ENCODE assay signal across 8 cellular contexts in the genomic region with DNA sequence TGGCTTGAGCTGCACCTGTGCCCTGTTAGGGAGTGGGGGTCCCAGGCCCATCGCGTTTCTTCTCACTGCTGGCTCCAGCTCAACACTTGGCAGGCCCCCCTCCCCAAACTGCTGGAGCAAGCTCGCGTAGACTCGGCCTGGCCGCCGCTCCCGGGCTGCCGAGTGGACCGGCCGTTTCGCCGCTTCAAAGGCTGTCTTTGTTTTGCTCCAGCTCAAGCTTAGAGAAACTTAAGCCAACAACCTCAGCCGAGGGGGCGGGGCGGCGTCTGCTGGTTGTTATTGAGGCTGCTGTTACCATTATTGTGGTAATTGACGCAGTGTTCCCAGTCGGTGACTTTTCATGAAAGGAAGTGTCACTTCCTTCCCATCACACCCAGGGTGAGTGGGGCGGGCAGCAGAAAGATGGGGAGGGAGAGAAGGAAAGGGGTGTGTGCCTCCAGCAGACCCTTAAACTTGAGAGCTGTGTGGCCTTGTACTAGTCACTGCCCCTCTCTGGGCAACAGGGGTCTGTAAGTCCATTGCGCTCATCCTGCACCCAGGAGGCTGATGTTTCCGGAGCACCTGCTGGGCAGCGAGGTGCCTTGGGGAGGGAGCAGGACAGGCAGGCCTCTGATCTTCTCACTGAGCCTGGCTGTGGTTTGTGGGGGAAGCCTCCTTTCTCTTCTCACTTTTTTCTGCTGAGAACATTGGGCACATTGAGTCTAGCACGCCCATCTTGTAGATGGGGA. TPM values are rescaled to one million over a fixed set of nuclear protein-coding genes. Genes with fewer than 3 reads are reported as not detected.
A peak's percentile ranks its signal among the peaks of the same experiment; 100 is the strongest.
DNase-seq lines count a peak whose midpoint lies in the region; ATAC-seq and TF ChIP-seq lines count a peak whose summit lies in the region.

No MANE protein-coding gene starts in this region.

- no peaks in the 10 kb centered on the region for H3K9me3 Mint-ChIP-seq in activated CD4-positive, alpha-beta T cell treated with anti-CD3 and anti-CD28 coated beads for 36 hours (ENCODE audit: low read depth)

- H3K9me3 ChIP-seq in lower lobe of right lung = no peaks in the 10 kb centered on the region

- H3K4me3 ChIP-seq in choroid plexus epithelial cell (ENCODE audit: low read depth, low read length) (no peak overlapping the region), lower lobe of right lung (peak overlapping the region; percentile 95)

- H3K36me3 ChIP-seq in lower lobe of right lung = peaks cover 22% of the 10 kb centered on the region

- TF ChIP-seq POLR2A in GM15510 (IDR thresholded peaks at IDR 0.05; ENCODE audit: borderline replicate concordance, extremely low read depth, insufficient read length) = peak; percentile 18

- no peak for TF ChIP-seq CTCF in choroid plexus epithelial cell (conservative IDR thresholded peaks at IDR 0.05; ENCODE audit: low read depth, low read length)
- no peak for TF ChIP-seq CTCF in lower lobe of right lung (IDR thresholded peaks at IDR 0.05)

- peak; percentile 45 for ATAC-seq in activated CD4-positive, alpha-beta T cell treated with anti-CD3 and anti-CD28 coated beads for 36 hours
- ATAC-seq in lower lobe of right lung = peak; percentile 38 to 49
- no peak for ATAC-seq in GM21717 (IDR thresholded peaks at IDR 0.05; ENCODE audit: unreplicated experiment)

- CTCF ChIA-PET in activated CD4-positive, alpha-beta T cell treated with anti-CD3 and anti-CD28 coated beads for 36 hours (lab: Charles Lee) = interaction anchor here (0.9 to 9.2 kb wide), 7 partner anchors 10 to 292 kb away, joined by 3 to 95 read pairs (median 4); no protein-coding TSS in a partner anchor

- peaks cover 64% of the 10 kb centered on the region for H3K36me3 Mint-ChIP-seq in activated CD4-positive, alpha-beta T cell treated with anti-CD3 and anti-CD28 coated beads for 36 hours (ENCODE audit: low read depth)

- H3K4me3 Mint-ChIP-seq in activated CD4-positive, alpha-beta T cell treated with anti-CD3 and anti-CD28 coated beads for 36 hours = peak overlapping the region; percentile 97

- in situ Hi-C loops in G401 (cut with HindIII; ENCODE audit: low sequenced_read_pairs) = no loop called here

- H3K27ac ChIP-seq in lower lobe of right lung = peak overlapping the region; percentile 99

- peak overlapping the region; percentile 96 for H3K27ac Mint-ChIP-seq in activated CD4-positive, alpha-beta T cell treated with anti-CD3 and anti-CD28 coated beads for 36 hours

- H3K27me3 ChIP-seq in lower lobe of right lung (ENCODE audit: low read depth) = no peaks in the 10 kb centered on the region

- intact Hi-C loops in activated CD4-positive, alpha-beta T cell treated with anti-CD3 and anti-CD28 coated beads for 36 hours (cut with DNase I, micrococcal nuclease) = loop anchor here (1.0 to 10.0 kb wide), 13 partner anchors 14 to 1926 kb away; a partner anchor contains a TSS
- intact Hi-C loops in lower lobe of right lung (cut with DNase I) = no loop called here

- no peaks in the 10 kb centered on the region for H3K27me3 Mint-ChIP-seq in activated CD4-positive, alpha-beta T cell treated with anti-CD3 and anti-CD28 coated beads for 36 hours

- peaks cover 71% of the 10 kb centered on the region for H3K4me1 ChIP-seq in lower lobe of right lung

- POLR2A ChIA-PET in activated CD4-positive, alpha-beta T cell treated with anti-CD3 and anti-CD28 coated beads for 36 hours (lab: Charles Lee) = interaction anchor here (0.6 to 6.0 kb wide), 12 partner anchors 10 to 392 kb away, joined by 3 to 144 read pairs (median 4); no protein-coding TSS in a partner anchor

- peak; percentile 95 for DNase-seq in activated CD4-positive, alpha-beta T cell treated with anti-CD3 and anti-CD28 coated beads for 36 hours
- DNase-seq in choroid plexus epithelial cell (ENCODE audit: low read depth) (peak; percentile 35), lower lobe of right lung (peak; percentile 91), 8988T (no peak), G401 (ENCODE audit: low spot score) (no peak)
- peak; percentile 70 to 85 (median 70) for DNase-seq in stimulated activated CD4-positive, alpha-beta T cell treated with anti-CD3 and anti-CD28 coated beads, TNF-alpha, amount 100 ng/mL, for 4 hours (ENCODE audit: low read depth in 3 of 3)

- H3K4me1 Mint-ChIP-seq in activated CD4-positive, alpha-beta T cell treated with anti-CD3 and anti-CD28 coated beads for 36 hours = peaks cover 64% of the 10 kb centered on the region

RNA-seq across cellular contexts. Expression of a gene that starts 2.1 kb away (rescaled TPM):
- 100 to 1,000 TPM; 179 to 191 TPM for total RNA-seq in activated CD4-positive, alpha-beta T cell treated with anti-CD3 and anti-CD28 coated beads for 36 hours
- 27.7 TPM for total RNA-seq in lower lobe of right lung
- 7.6 and 8.6 TPM in 2 replicates for total RNA-seq in G401 (2014; rRNA removed; shearing (Covaris generic))

RNA-seq across cellular contexts. Expression of a gene that starts 33.5 kb away (rescaled TPM):
- total RNA-seq in activated CD4-positive, alpha-beta T cell treated with anti-CD3 and anti-CD28 coated beads for 36 hours = under 1 TPM; 0.33 to 0.41 TPM
- total RNA-seq in lower lobe of right lung = 0.27 TPM
- not detected in 2 replicates for total RNA-seq in G401 (2014; rRNA removed; shearing (Covaris generic))

Comparison
In these comparisons a context has a peak if more than half of its experiments do, and no peak if none do; other contexts are left out.
1. DNase-seq: peak in activated CD4-positive, alpha-beta T cell treated with anti-CD3 and anti-CD28 coated beads for 36 hours (single experiment), choroid plexus epithelial cell (single experiment), lower lobe of right lung (single experiment) and stimulated activated CD4-positive, alpha-beta T cell treated with anti-CD3 and anti-CD28 coated beads, TNF-alpha, amount 100 ng/mL, for 4 hours (3 of 3); none in 8988T (single experiment) and G401 (single experiment).